Comparison of ENCODE assay signal across 16 cellular contexts in the genomic region with DNA sequence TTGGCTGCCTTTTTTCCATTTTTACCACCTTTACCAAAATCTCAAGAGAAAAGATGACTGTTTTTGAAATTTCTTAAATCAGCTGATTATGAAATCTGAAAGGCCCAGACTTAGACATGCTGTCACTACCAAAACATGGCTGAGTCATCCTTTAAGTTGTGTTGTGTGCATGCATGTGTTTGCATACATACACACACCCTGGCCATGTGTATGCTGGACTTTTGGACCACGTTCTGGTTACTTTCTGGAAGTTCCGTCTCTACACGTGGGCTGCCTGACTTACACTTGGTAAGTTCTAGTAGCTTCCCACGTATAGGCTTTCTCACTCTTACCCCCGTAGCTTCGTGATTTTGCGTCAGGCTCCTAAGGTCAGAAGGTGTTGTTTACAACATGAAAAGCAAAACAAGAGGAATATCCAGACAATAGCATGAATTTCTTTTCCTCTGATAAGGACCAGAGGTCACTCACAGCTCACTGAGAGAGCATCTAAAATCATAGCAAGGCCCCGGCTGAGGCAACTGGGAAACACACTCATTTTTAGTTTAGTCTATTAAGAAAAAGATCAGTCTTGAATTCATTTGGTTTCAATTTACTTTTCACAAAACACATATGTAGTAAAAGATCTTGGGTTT.
A peak's percentile ranks its signal among the peaks of the same experiment; 100 is the strongest.
DNase-seq lines count a peak whose midpoint lies in the region; ATAC-seq and TF ChIP-seq lines count a peak whose summit lies in the region.
"Had no signal": no experiment of that assay in that cellular context is flagged by ENCODE, and none has a peak within 500 bp of the region (broad histone marks: within the 10 kb centered on the region; RNA-seq: fewer than 3 reads in every experiment).

No MANE protein-coding gene starts in this region.

- H3K4me1 Mint-ChIP-seq in chondrocyte (ENCODE audit: low read depth) = peaks cover 86% of the 10 kb centered on the region
- H3K4me1 Mint-ChIP-seq: activated naive CD8-positive, alpha-beta T cell treated with anti-CD3 and anti-CD28 coated beads for 36 hours; naive thymus-derived CD4-positive, alpha-beta T cell had no signal

- intact Hi-C loops in heart right ventricle (cut with DNase I) = no loop called here

- H3K36me3 ChIP-seq in MM.1S (replicated peaks; ENCODE audit: insufficient read depth, low read length) (no peaks in the 10 kb centered on the region), heart right ventricle (no peaks in the 10 kb centered on the region), smooth muscle cell (ENCODE audit: low read depth) (no peaks in the 10 kb centered on the region)
- H3K36me3 ChIP-seq: BE2C had no signal

- H3K9ac ChIP-seq in MM.1S (ENCODE audit: low read length) = no peak overlapping the region
- H3K9ac ChIP-seq in smooth muscle cell (ENCODE audit: low read depth) = peak overlapping the region; percentile 92
- H3K9ac ChIP-seq: SK-N-SH had no signal

- H3K27me3 ChIP-seq in MM.1S (replicated peaks; ENCODE audit: insufficient read depth, low read length) (no peaks in the 10 kb centered on the region), heart right ventricle (no peaks in the 10 kb centered on the region), smooth muscle cell (ENCODE audit: low read depth) (no peaks in the 10 kb centered on the region)

- H3K27me3 Mint-ChIP-seq in chondrocyte (ENCODE audit: low read depth) = no peaks in the 10 kb centered on the region

- H3K4me1 ChIP-seq in MM.1S (ENCODE audit: low read length) (no peaks in the 10 kb centered on the region), heart right ventricle (peaks cover 0 to 18% (median 0%) of the 10 kb centered on the region in 9 donors), smooth muscle cell (ENCODE audit: low read depth) (no peaks in the 10 kb centered on the region)

- H3K27ac ChIP-seq in MM.1S (ENCODE audit: low read length) (no peak overlapping the region), heart right ventricle (peak overlapping the region in 6 of 10 donors; percentile 12 to 62 (median 28)), smooth muscle cell (ENCODE audit: low read depth) (peak overlapping the region; percentile 97)

- H2AFZ ChIP-seq in MM.1S (ENCODE audit: low read length) = no peak overlapping the region
- no peak overlapping the region for H2AFZ ChIP-seq in smooth muscle cell (ENCODE audit: low read depth)

- no peaks in the 10 kb centered on the region for H3F3A ChIP-seq in MM.1S (ENCODE audit: insufficient read depth, low read length)
- peaks cover 5% of the 10 kb centered on the region for H3F3A ChIP-seq in smooth muscle cell (ENCODE audit: low read depth)

- H3K9me2 ChIP-seq in MM.1S (replicated peaks; ENCODE audit: insufficient read depth, low read length) = no peaks in the 10 kb centered on the region
- H3K9me2 ChIP-seq: SK-N-SH had no signal

- H3K79me2 ChIP-seq in MM.1S (ENCODE audit: low read length) = no peaks in the 10 kb centered on the region
- H3K79me2 ChIP-seq in smooth muscle cell (ENCODE audit: low read depth) = no peaks in the 10 kb centered on the region

- DNase-seq in MM.1S = peak; percentile 1
- no peak for DNase-seq in chondrocyte (ENCODE audit: low spot score)
- DNase-seq in heart right ventricle = no peak
- no peak for DNase-seq in smooth muscle cell (lab: John Stamatoyannopoulos, UW; ENCODE audit: unreplicated experiment)
- no peak for DNase-seq in pons (ENCODE audit: low spot score)
- DNase-seq: activated CD4-positive, alpha-beta T cell treated with anti-CD3 and anti-CD28 coated beads, Interleukin-2, amount 50 U/mL, for 48 hours; activated naive CD8-positive, alpha-beta T cell treated with anti-CD3 and anti-CD28 coated beads for 36 hours; activated T-cell treated with anti-CD3 and anti-CD28 coated beads, Interleukin-2, amount 50 U/mL, for 48 hours; BE2C; naive thymus-derived CD4-positive, alpha-beta T cell; NCI-H2029 treated with DMSO at 0.1 percent for 48 hours; NCI-H510A treated with DMSO at 0.1 percent for 48 hours; OCI-M1; SK-N-SH had no signal

- TF ChIP-seq CTCF in MM.1S (IDR thresholded peaks at IDR 0.05; ENCODE audit: low read length) (no peak), chondrocyte (IDR thresholded peaks at IDR 0.05) (no peak), heart right ventricle (IDR thresholded peaks at IDR 0.05) (no peak), smooth muscle cell (IDR thresholded peaks at IDR 0.05; ENCODE audit: borderline replicate concordance, insufficient read depth, poor library complexity, severe bottlenecking) (no peak)

- 73 to 76% methylated on average over 8 of the region's 8 CpGs for WGBS in heart right ventricle, 2 donors
- WGBS in smooth muscle cell (ENCODE audit: low lambda C conversion rate) = 61% methylated on average over 8 of the region's 8 CpGs

- H3K4me2 ChIP-seq in MM.1S (ENCODE audit: low read depth, low read length) = no peak overlapping the region
- peak overlapping the region; percentile 64 for H3K4me2 ChIP-seq in smooth muscle cell

- H3K9me3 ChIP-seq in MM.1S (replicated peaks; ENCODE audit: insufficient read depth, low read length) (no peaks in the 10 kb centered on the region), heart right ventricle (no peaks in the 10 kb centered on the region), smooth muscle cell (replicated peaks; ENCODE audit: low read depth) (no peaks in the 10 kb centered on the region)
- H3K9me3 ChIP-seq: BE2C, SK-N-SH had no signal

- no peaks in the 10 kb centered on the region for H4K20me1 ChIP-seq in MM.1S (ENCODE audit: insufficient read depth, low read length)
- no peaks in the 10 kb centered on the region for H4K20me1 ChIP-seq in smooth muscle cell (ENCODE audit: low read depth)

- ATAC-seq in heart right ventricle = peak in 4 of 8 donors; percentile 28 to 50 (median 36)
- no peak for ATAC-seq in HG03565 (IDR thresholded peaks at IDR 0.05; ENCODE audit: unreplicated experiment)
- no peak for ATAC-seq in HG03135 (IDR thresholded peaks at IDR 0.05; ENCODE audit: unreplicated experiment)
- ATAC-seq: naive thymus-derived CD4-positive, alpha-beta T cell had no signal

- H3K4me3 Mint-ChIP-seq in chondrocyte (ENCODE audit: unreplicated experiment) = peak overlapping the region; percentile 4
- H3K4me3 Mint-ChIP-seq: activated naive CD8-positive, alpha-beta T cell treated with anti-CD3 and anti-CD28 coated beads for 36 hours; naive thymus-derived CD4-positive, alpha-beta T cell had no signal

- H3K4me3 ChIP-seq in MM.1S (ENCODE audit: low read length) = no peak overlapping the region
- H3K4me3 ChIP-seq in heart right ventricle = no peak overlapping the region
- no peak overlapping the region for H3K4me3 ChIP-seq in smooth muscle cell

- peaks cover 64% of the 10 kb centered on the region for H3K36me3 Mint-ChIP-seq in chondrocyte (ENCODE audit: low read depth)
- H3K36me3 Mint-ChIP-seq: activated naive CD8-positive, alpha-beta T cell treated with anti-CD3 and anti-CD28 coated beads for 36 hours; naive thymus-derived CD4-positive, alpha-beta T cell had no signal

- H3K9me3 Mint-ChIP-seq in chondrocyte (ENCODE audit: low read depth) = no peaks in the 10 kb centered on the region
- H3K9me3 Mint-ChIP-seq: activated naive CD8-positive, alpha-beta T cell treated with anti-CD3 and anti-CD28 coated beads for 36 hours had no signal

- peak overlapping the region; percentile 96 for H3K27ac Mint-ChIP-seq in chondrocyte (ENCODE audit: unreplicated experiment)
- H3K27ac Mint-ChIP-seq: activated naive CD8-positive, alpha-beta T cell treated with anti-CD3 and anti-CD28 coated beads for 36 hours; naive thymus-derived CD4-positive, alpha-beta T cell had no signal
